10 cellular contexts compared by ENCODE assay signal in the genomic region with DNA sequence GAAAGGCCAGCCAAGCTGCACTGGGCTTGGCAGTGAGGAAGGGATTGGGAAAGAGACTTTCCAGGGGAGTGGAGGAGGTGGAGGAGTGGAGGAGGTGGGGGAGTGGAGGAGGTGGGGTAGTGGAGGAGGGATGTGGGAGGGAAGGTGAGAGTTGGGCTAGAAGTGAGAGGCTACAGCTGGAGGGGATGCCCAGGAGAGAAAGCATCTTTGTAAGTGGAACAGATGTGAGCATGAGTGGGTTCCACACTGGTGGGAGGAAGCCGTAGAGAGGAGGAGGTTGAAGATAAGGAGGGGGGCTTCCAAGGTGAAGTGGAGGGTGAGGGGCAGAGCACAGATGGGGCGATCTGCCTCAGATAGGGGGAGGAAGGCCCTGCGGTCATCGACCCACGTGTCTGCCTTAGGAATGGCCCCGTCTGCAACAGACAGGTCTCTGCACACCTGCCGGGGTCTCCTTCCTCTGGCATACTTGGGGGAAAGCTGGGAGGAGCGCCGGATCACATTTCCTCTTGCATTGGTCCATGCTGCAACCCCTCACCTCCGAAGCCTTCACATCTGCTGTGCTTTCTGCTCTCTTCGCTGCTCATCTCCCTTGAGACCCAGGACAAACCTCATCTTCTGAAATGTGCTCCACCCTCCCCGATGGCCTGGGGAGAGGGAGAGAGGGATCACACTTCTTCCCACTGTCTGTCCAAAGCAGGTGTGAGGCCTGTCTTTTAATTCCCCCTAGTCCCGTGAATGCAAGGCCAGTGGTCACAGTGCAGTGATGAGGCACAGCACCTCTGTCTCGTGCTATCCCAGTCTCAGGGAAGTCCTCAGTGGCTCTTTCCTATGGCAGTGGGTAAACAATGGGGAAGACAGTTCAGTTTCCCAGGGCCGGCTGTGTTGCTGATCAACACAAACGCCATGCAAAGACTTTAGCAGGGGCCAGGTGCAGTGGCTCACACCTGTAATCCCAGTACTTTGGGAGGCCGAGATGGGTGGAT. TPM values are rescaled to one million over a fixed set of nuclear protein-coding genes. Genes with fewer than 3 reads are reported as not detected.
DNase-seq lines count a peak whose midpoint lies in the region; ATAC-seq, FAIRE-seq and TF ChIP-seq lines count a peak whose summit lies in the region.
"Had no signal": no experiment of that assay in that cellular context is flagged by ENCODE, and none has a peak within 500 bp of the region (broad histone marks: within the 10 kb centered on the region; RNA-seq: fewer than 3 reads in every experiment).

No MANE protein-coding gene starts in this region.

- H3K4me2 ChIP-seq in trophoblast cell (ENCODE audit: low read length): no peak overlapping the region

- no peak overlapping the region for H2BK5ac ChIP-seq in trophoblast cell (ENCODE audit: low read depth, low read length, poor library complexity)

- no peak overlapping the region for H3K4ac ChIP-seq in trophoblast cell (ENCODE audit: low read depth, low read length)

- peak; percentile 30 for DNase-seq in NCI-H2029 (lab: John Stamatoyannopoulos, UW)
- no peak for DNase-seq in NCI-H2029 treated with DMSO at 0.1 percent for 48 hours (lab: John Stamatoyannopoulos, UW)
- no peak for DNase-seq in body of pancreas
- peak; percentile 27 for DNase-seq in nephron progenitor cell
- DNase-seq in small intestine: no peak
- no peak for DNase-seq in trophoblast cell
- DNase-seq: activated B cell treated with CpG ODN at 0.5 μM for 24 hours had no signal

- H3K36me3 Mint-ChIP-seq in nephron progenitor cell (ENCODE audit: low read depth): peaks cover 7% of the 10 kb centered on the region

- TF ChIP-seq CTCF in HEK293 (tag by site-specific recombination; IDR thresholded peaks at IDR 0.05) (no peak), body of pancreas (IDR thresholded peaks at IDR 0.05) (no peak), nephron progenitor cell (IDR thresholded peaks at IDR 0.05) (no peak)

- no peak for FAIRE-seq in small intestine (lab: Jason Lieb, UNC)
- FAIRE-seq: islet of Langerhans had no signal

- WGBS in body of pancreas, 2 donors: 75 to 79% methylated on average over 17 of the region's 17 CpGs
- 62 to 75% (median 70%) methylated on average over 17 of the region's 17 CpGs for WGBS in small intestine, 3 donors
- no CpG with 5 or more reads among the region's 17 CpGs for WGBS in trophoblast cell (ENCODE audit: extremely low coverage, insufficient coverage, insufficient read length)

- H3K27me3 ChIP-seq in body of pancreas (no peaks in the 10 kb centered on the region), small intestine (ENCODE audit: control insufficient read depth in 2 of 2, insufficient read depth in 2 of 2, low read length in 2 of 2) (no peaks in the 10 kb centered on the region), trophoblast cell (ENCODE audit: insufficient read depth, low read length) (no peaks in the 10 kb centered on the region)

- H2BK120ac ChIP-seq in trophoblast cell (ENCODE audit: insufficient read depth, low read length, poor library complexity): no peak overlapping the region

- no peak overlapping the region for H2AFZ ChIP-seq in trophoblast cell (ENCODE audit: insufficient read depth, low read length, poor library complexity)

- intact Hi-C loops in body of pancreas (cut with DNase I): no loop called here

- H4K8ac ChIP-seq in trophoblast cell (ENCODE audit: low read depth, low read length): no peak overlapping the region

- H3K9me3 Mint-ChIP-seq in nephron progenitor cell: peaks cover 37% of the 10 kb centered on the region

- H3K27ac ChIP-seq in HEK293 (ENCODE audit: extremely low read depth, low read depth, low read length) (no peak overlapping the region), body of pancreas (no peak overlapping the region), small intestine (ENCODE audit: low read depth in 1 of 2, low read length in 1 of 2) (no peak overlapping the region), trophoblast cell (ENCODE audit: low read depth, low read length) (no peak overlapping the region)

- POLR2A ChIA-PET in HEK293 (lab: Yijun Ruan, JAX): no interaction called here

- no peaks in the 10 kb centered on the region for H3K36me3 ChIP-seq in HEK293 (ENCODE audit: control insufficient read depth in 2 of 2, insufficient read depth in 1 of 2, low read length in 2 of 2)
- H3K36me3 ChIP-seq in body of pancreas (replicated peaks in 1 of 2; ENCODE audit: insufficient read depth in 1 of 2, low read depth in 2 of 2): no peaks in the 10 kb centered on the region
- no peaks in the 10 kb centered on the region for H3K36me3 ChIP-seq in small intestine (ENCODE audit: control insufficient read depth in 2 of 2, insufficient read depth in 2 of 2, low read length in 2 of 2)
- H3K36me3 ChIP-seq in trophoblast cell (ENCODE audit: control insufficient read depth in 1 of 2, insufficient read depth in 2 of 2, low read length in 2 of 2): no peaks in the 10 kb centered on the region

- no peaks in the 10 kb centered on the region for H3K79me1 ChIP-seq in trophoblast cell (ENCODE audit: low read length)

- ATAC-seq in body of pancreas (peak; percentile 76), HG03342 (IDR thresholded peaks at IDR 0.05; ENCODE audit: unreplicated experiment) (no peak)

- peaks cover 17% of the 10 kb centered on the region for H3K27me3 Mint-ChIP-seq in nephron progenitor cell (ENCODE audit: low read depth, poor library complexity)
- H3K27me3 Mint-ChIP-seq: activated B cell treated with CpG ODN at 0.5 μM for 24 hours had no signal

- H3K9ac ChIP-seq in trophoblast cell (ENCODE audit: low read length): no peak overlapping the region

- H3K9me3 ChIP-seq in HEK293 (ENCODE audit: control insufficient read depth, insufficient read depth, low read depth, low read length) (no peaks in the 10 kb centered on the region), body of pancreas (no peaks in the 10 kb centered on the region), small intestine (ENCODE audit: control insufficient read depth, low read depth) (no peaks in the 10 kb centered on the region), trophoblast cell (ENCODE audit: insufficient read depth, low read depth, low read length) (peaks cover 4% of the 10 kb centered on the region)

- no peak overlapping the region for H3K4me3 ChIP-seq in HEK293 (ENCODE audit: low read depth, low read length)
- H3K4me3 ChIP-seq in body of pancreas: no peak overlapping the region
- H3K4me3 ChIP-seq in small intestine (ENCODE audit: low read depth in 1 of 2, low read length in 2 of 2): no peak overlapping the region
- H3K4me3 ChIP-seq in trophoblast cell (ENCODE audit: low read depth, low read length): no peak overlapping the region

- peaks cover 27% of the 10 kb centered on the region for H3K4me1 Mint-ChIP-seq in nephron progenitor cell

- H3K23ac ChIP-seq in trophoblast cell (ENCODE audit: low read length): no peak overlapping the region

- H3K14ac ChIP-seq in trophoblast cell (ENCODE audit: low read length): no peak overlapping the region

- H2BK12ac ChIP-seq in trophoblast cell (ENCODE audit: low read length): no peak overlapping the region

- no peak overlapping the region for H4K91ac ChIP-seq in trophoblast cell (ENCODE audit: low read depth, low read length)

- H2AK5ac ChIP-seq in trophoblast cell (ENCODE audit: low read length): no peak overlapping the region

- no peak overlapping the region for H3K4me3 Mint-ChIP-seq in nephron progenitor cell
- H3K4me3 Mint-ChIP-seq: activated B cell treated with CpG ODN at 0.5 μM for 24 hours had no signal

- TF ChIP-seq POLR2A in body of pancreas (IDR thresholded peaks at IDR 0.05): no peak

- H3K4me1 ChIP-seq in HEK293 (ENCODE audit: control insufficient read depth, insufficient read depth, low read length): no peaks in the 10 kb centered on the region
- no peaks in the 10 kb centered on the region for H3K4me1 ChIP-seq in body of pancreas
- peaks cover 0 to 4% of the 10 kb centered on the region in 2 donors for H3K4me1 ChIP-seq in small intestine (ENCODE audit: control insufficient read depth in 2 of 2, insufficient read depth in 1 of 2, low read depth in 1 of 2, low read length in 1 of 2)
- no peaks in the 10 kb centered on the region for H3K4me1 ChIP-seq in trophoblast cell (ENCODE audit: control insufficient read depth in 1 of 2, insufficient read depth in 2 of 2, low read length in 2 of 2)

- H4K12ac ChIP-seq in trophoblast cell (ENCODE audit: low read depth, low read length): no peak overlapping the region

- CTCF ChIA-PET in HEK293 (lab: Yijun Ruan, JAX): no interaction called here

- H3K79me2 ChIP-seq in trophoblast cell (ENCODE audit: control insufficient read depth, insufficient read depth, low read length, poor library complexity): no peaks in the 10 kb centered on the region

- H3K27ac Mint-ChIP-seq in nephron progenitor cell: peak overlapping the region; percentile 79
- H3K27ac Mint-ChIP-seq: activated B cell treated with CpG ODN at 0.5 μM for 24 hours had no signal

- H3K18ac ChIP-seq in trophoblast cell (ENCODE audit: low read length): no peak overlapping the region

TF ChIP-seq in HEK293, 187 proteins besides CTCF, POLR2A, EP300 and RAD21 (continues in another document):
- TF ChIP-seq, protein P1, sequence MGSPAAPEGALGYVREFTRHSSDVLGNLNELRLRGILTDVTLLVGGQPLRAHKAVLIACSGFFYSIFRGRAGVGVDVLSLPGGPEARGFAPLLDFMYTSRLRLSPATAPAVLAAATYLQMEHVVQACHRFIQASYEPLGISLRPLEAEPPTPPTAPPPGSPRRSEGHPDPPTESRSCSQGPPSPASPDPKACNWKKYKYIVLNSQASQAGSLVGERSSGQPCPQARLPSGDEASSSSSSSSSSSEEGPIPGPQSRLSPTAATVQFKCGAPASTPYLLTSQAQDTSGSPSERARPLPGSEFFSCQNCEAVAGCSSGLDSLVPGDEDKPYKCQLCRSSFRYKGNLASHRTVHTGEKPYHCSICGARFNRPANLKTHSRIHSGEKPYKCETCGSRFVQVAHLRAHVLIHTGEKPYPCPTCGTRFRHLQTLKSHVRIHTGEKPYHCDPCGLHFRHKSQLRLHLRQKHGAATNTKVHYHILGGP (tag by site-specific recombination; IDR thresholded peaks at IDR 0.05): no peak
- TF ChIP-seq ZNF747 (tag by site-specific recombination; IDR thresholded peaks at IDR 0.05): no peak
- TF ChIP-seq ZNF10 (tag by site-specific recombination; IDR thresholded peaks at IDR 0.05): no peak
- no peak for TF ChIP-seq ZNF292 (tag by site-specific recombination; IDR thresholded peaks at IDR 0.05; ENCODE audit: borderline replicate concordance, low read depth)
- TF ChIP-seq ZBTB21 (tag by site-specific recombination; IDR thresholded peaks at IDR 0.05): no peak
- no peak for TF ChIP-seq ZNF394 (tag by site-specific recombination; IDR thresholded peaks at IDR 0.05; ENCODE audit: borderline replicate concordance)
- no peak for TF ChIP-seq ZNF777 (tag by site-specific recombination; IDR thresholded peaks at IDR 0.05; ENCODE audit: borderline replicate concordance)

RNA-seq across cellular contexts. Expression of a gene that starts 48.6 kb away (rescaled TPM):
- 10 to 100 TPM; 19.8 to 24.1 TPM for total RNA-seq in body of pancreas
- polyA plus RNA-seq in small intestine: 10 to 100 TPM; 36.4 to 57.8 (median 57.5) TPM
- 31.3 and 32.6 TPM in 2 replicates for polyA plus RNA-seq in trophoblast cell (2013)

Comparison
In these comparisons a context has a peak if more than half of its experiments do, and no peak if none do; other contexts are left out.
1. DNase-seq: peak in NCI-H2029 (single experiment) and nephron progenitor cell (single experiment); none in NCI-H2029 treated with DMSO at 0.1 percent for 48 hours (single experiment), body of pancreas (0 of 4), small intestine (single experiment) and trophoblast cell (0 of 2).